Comparison of ENCODE assay signal across 17 cellular contexts in the genomic region with DNA sequence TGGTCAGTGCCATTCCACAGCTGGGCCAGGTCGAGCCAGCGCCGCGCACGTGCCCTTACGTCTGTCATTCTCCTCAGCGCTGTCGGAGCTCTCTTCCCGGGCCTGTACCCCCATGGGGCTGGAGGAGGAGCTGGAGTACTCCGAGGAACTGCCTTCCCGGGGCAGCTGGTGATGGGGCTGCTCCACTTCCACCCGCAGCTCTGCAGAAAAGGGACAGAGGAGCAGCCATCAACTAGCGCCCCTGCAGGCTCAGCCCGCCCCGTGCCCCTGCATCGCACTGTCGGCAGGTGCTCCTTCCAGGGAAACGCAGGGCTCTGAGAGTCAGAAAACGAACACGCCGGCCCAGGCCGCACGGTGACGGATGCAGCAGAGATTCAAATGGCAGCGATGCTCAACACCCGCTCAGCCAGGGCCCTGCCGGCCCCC. TPM values are rescaled to one million over a fixed set of nuclear protein-coding genes. Genes with fewer than 3 reads are reported as not detected.
DNase-seq lines count a peak whose midpoint lies in the region; ATAC-seq, FAIRE-seq and TF ChIP-seq lines count a peak whose summit lies in the region.
"Had no signal": no experiment of that assay in that cellular context is flagged by ENCODE, and none has a peak within 500 bp of the region (broad histone marks: within the 10 kb centered on the region; RNA-seq: fewer than 3 reads in every experiment).

No MANE protein-coding gene starts in this region.

- no peak overlapping the region for H3K56ac ChIP-seq in H1 (replicated peaks; ENCODE audit: insufficient read length, low read depth, low read length)

- H3K9ac ChIP-seq in K562 (ENCODE audit: insufficient read depth in 1 of 2, low read depth in 2 of 2, low read length in 2 of 2), result no peak overlapping the region
- no peak overlapping the region for H3K9ac ChIP-seq in H1 (replicated peaks in 1 of 4; ENCODE audit: extremely low read depth in 1 of 4, low read depth in 3 of 4, low read length in 3 of 4)

- no peak overlapping the region for H3K4me3 ChIP-seq in K562
- H3K4me3 ChIP-seq in H1 (ENCODE audit: extremely low read depth in 1 of 4, insufficient read depth in 2 of 4, low read depth in 3 of 4, low read length in 4 of 4), result no peak overlapping the region
- H3K4me3 ChIP-seq in Peyer's patch, result no peak overlapping the region
- H3K4me3 ChIP-seq: GM12878, HAP-1 had no signal

- H3K18ac ChIP-seq in H1 (ENCODE audit: extremely low read depth, low read length), result no peak overlapping the region

- H3K27me3 ChIP-seq in K562 (ENCODE audit: control insufficient read depth in 2 of 2, insufficient read depth in 2 of 2, low read length in 2 of 2), result no peaks in the 10 kb centered on the region; a peak in 1 of 5 replicates
- no peaks in the 10 kb centered on the region for H3K27me3 ChIP-seq in H1 (replicated peaks in 1 of 4; ENCODE audit: control insufficient read depth in 3 of 4, extremely low read depth in 1 of 4, insufficient read depth in 3 of 4, low read length in 3 of 4)
- H3K27me3 ChIP-seq in Peyer's patch, result no peaks in the 10 kb centered on the region

- H3K4me2 ChIP-seq in K562 (ENCODE audit: insufficient read depth, low read length) (no peak overlapping the region), H1 (ENCODE audit: insufficient read depth in 1 of 2, low read depth in 2 of 2, low read length in 2 of 2) (no peak overlapping the region)

- no peak overlapping the region for H2BK12ac ChIP-seq in H1 (ENCODE audit: low read depth, low read length)

- H4K91ac ChIP-seq in H1 (replicated peaks; ENCODE audit: insufficient read length, low read length), result no peak overlapping the region

- TF ChIP-seq POLR2A in K562 (conservative IDR thresholded peaks at IDR 0.05), result no peak
- no peak for TF ChIP-seq POLR2A in H1 (IDR thresholded peaks at IDR 0.05; ENCODE audit: control extremely low read depth in 1 of 2, low read depth in 2 of 2, low read length in 2 of 2)
- no peak for TF ChIP-seq POLR2A in Peyer's patch (IDR thresholded peaks at IDR 0.05)

- H3K79me1 ChIP-seq in H1 (ENCODE audit: low read depth, low read length), result no peaks in the 10 kb centered on the region; the same call in 1 of the 2 replicates

- H4K5ac ChIP-seq in H1 (ENCODE audit: insufficient read length, low read depth, low read length), result no peak overlapping the region

- POLR2A ChIA-PET in K562 (lab: Yijun Ruan, JAX), result interaction anchor here (0.5 to 1.9 kb wide), 4 partner anchors 12 to 111 kb away, joined by 3 to 9 read pairs (median 4); no protein-coding TSS in a partner anchor
- POLR2A ChIA-PET in H1 (lab: Charles Lee; ENCODE audit: partially characterized antibody), result interaction anchor here (0.8 to 1.3 kb wide), 3 partner anchors 13 to 158 kb away, joined by 3 to 4 read pairs (median 4); no protein-coding TSS in a partner anchor

- BruUV-seq in K562 (replicated peaks; lab: Mats Ljungman, UMichigan), result no TSS peak

- TF ChIP-seq EP300 in K562 (IDR thresholded peaks at IDR 0.05; ENCODE audit: low read length), result no peak
- TF ChIP-seq EP300 in H1 (IDR thresholded peaks at IDR 0.05; ENCODE audit: borderline replicate concordance in 1 of 2, low read depth in 2 of 2, low read length in 2 of 2), result no peak

- H3K4me1 Mint-ChIP-seq in stimulated activated effector memory CD8-positive, alpha-beta T cell treated with anti-CD3 and anti-CD28 coated beads, Interleukin-12 subunit alpha, Interleukin-12 subunit beta, amount 100 ng/mL, for 72 hours, result peaks cover 6% of the 10 kb centered on the region
- H3K4me1 Mint-ChIP-seq: B cell had no signal

- H3K4me1 ChIP-seq in K562 (replicated peaks in 1 of 2; ENCODE audit: control insufficient read depth in 2 of 2, insufficient read depth in 2 of 2, low read length in 2 of 2) (peaks cover 0 to 9% of the 10 kb centered on the region in 2 experiments; a peak in 1 of 5 replicates), H1 (replicated peaks in 1 of 4; ENCODE audit: control insufficient read depth in 3 of 4, insufficient read depth in 4 of 4, low read length in 3 of 4) (no peaks in the 10 kb centered on the region), Peyer's patch (peaks cover 0 to 8% (median 0%) of the 10 kb centered on the region in 4 donors)
- H3K4me1 ChIP-seq: HAP-1 had no signal

- H3K9me3 ChIP-seq in K562 (replicated peaks; ENCODE audit: control insufficient read depth, insufficient read depth, low read depth, low read length), result no peaks in the 10 kb centered on the region
- H3K9me3 ChIP-seq in H1 (ENCODE audit: insufficient read depth in 2 of 2, low read depth in 1 of 2, low read length in 1 of 2), result no peaks in the 10 kb centered on the region
- H3K9me3 ChIP-seq in Peyer's patch, result no peaks in the 10 kb centered on the region
- H3K9me3 ChIP-seq: HAP-1 had no signal

- H3K27ac Mint-ChIP-seq in stimulated activated effector memory CD8-positive, alpha-beta T cell treated with anti-CD3 and anti-CD28 coated beads, Interleukin-12 subunit alpha, Interleukin-12 subunit beta, amount 100 ng/mL, for 72 hours, result peak overlapping the region; percentile 61
- H3K27ac Mint-ChIP-seq: B cell; CD4-positive, alpha-beta T cell had no signal

- intact Hi-C loops in K562 (cut with micrococcal nuclease), result loop anchor here (10.0 kb wide), 1 partner anchor 152 kb away; no protein-coding TSS in a partner anchor

- no peak for TF ChIP-seq RAD21 in K562 (CRISPR knock-in tag; conservative IDR thresholded peaks at IDR 0.05 in 1 of 2, IDR thresholded peaks at IDR 0.05 in 1 of 2)
- no peak for TF ChIP-seq RAD21 in H1 (IDR thresholded peaks at IDR 0.05 in 1 of 2, conservative IDR thresholded peaks at IDR 0.05 in 1 of 2; ENCODE audit: low read depth in 2 of 2, low read length in 2 of 2)

- CTCF ChIA-PET in K562 (lab: Yijun Ruan, JAX; ENCODE audit: low intra/inter-chr PET ratio) (no interaction called here), H1 (lab: Charles Lee; ENCODE audit: partially characterized antibody) (interaction anchor here (0.6 to 2.6 kb wide), 10 partner anchors 9 to 239 kb away, joined by 3 to 11 read pairs (median 3); no protein-coding TSS in a partner anchor)

- TF ChIP-seq CTCF in K562 (IDR thresholded peaks at IDR 0.05 in 2 of 3, conservative IDR thresholded peaks at IDR 0.05 in 1 of 3; ENCODE audit: insufficient read depth in 2 of 3, low read depth in 1 of 3, low read length in 3 of 3) (no peak), H1 (IDR thresholded peaks at IDR 0.05; ENCODE audit: control extremely low read depth in 1 of 3, insufficient read depth in 1 of 3, low read depth in 1 of 3, low read length in 3 of 3) (peak in 2 of 3 experiments; percentile 3; a peak in 1 of 4 replicates), Peyer's patch (IDR thresholded peaks at IDR 0.05) (no peak)

- H3K4me3 Mint-ChIP-seq in stimulated activated effector memory CD8-positive, alpha-beta T cell treated with anti-CD3 and anti-CD28 coated beads, Interleukin-12 subunit alpha, Interleukin-12 subunit beta, amount 100 ng/mL, for 72 hours, result no peak overlapping the region
- H3K4me3 Mint-ChIP-seq: B cell; CD4-positive, alpha-beta T cell had no signal

- H2AFZ ChIP-seq in K562 (ENCODE audit: low read depth, low read length), result no peak overlapping the region
- no peak overlapping the region for H2AFZ ChIP-seq in H1 (ENCODE audit: low read length)

- H4K20me1 ChIP-seq in K562 (replicated peaks; ENCODE audit: control insufficient read depth, insufficient read depth, low read length) (0 out of 2 replicates have a peak, but pooled peaks cover 4% of the 10 kb centered on the region), H1 (replicated peaks in 1 of 2; ENCODE audit: control insufficient read depth in 1 of 2, insufficient read depth in 2 of 2, low read length in 2 of 2) (peaks cover 0 to 5% of the 10 kb centered on the region in 2 experiments)

- H3K9me3 Mint-ChIP-seq in stimulated activated effector memory CD8-positive, alpha-beta T cell treated with anti-CD3 and anti-CD28 coated beads, Interleukin-12 subunit alpha, Interleukin-12 subunit beta, amount 100 ng/mL, for 72 hours, result no peaks in the 10 kb centered on the region
- H3K9me3 Mint-ChIP-seq: CD4-positive, alpha-beta T cell had no signal

- in situ Hi-C loops in K562 (cut with MboI), result no loop called here

- no peaks in the 10 kb centered on the region for H3K23me2 ChIP-seq in H1 (ENCODE audit: low read depth, low read length)

- no peak overlapping the region for H2BK15ac ChIP-seq in H1 (ENCODE audit: low read length)

- DNase-seq in K562 (ENCODE audit: extremely low read depth in 1 of 4, low spot score in 3 of 4), result no peak
- DNase-seq in H1 (ENCODE audit: low read depth in 1 of 2, low spot score in 2 of 2), result no peak
- DNase-seq in mesenteric fat pad (ENCODE audit: low spot score), result peak; percentile 87
- DNase-seq in stimulated activated effector memory CD8-positive, alpha-beta T cell treated with anti-CD3 and anti-CD28 coated beads, Interleukin-12 subunit alpha, Interleukin-12 subunit beta, amount 100 ng/mL, for 72 hours (ENCODE audit: low spot score in 2 of 2), result no peak
- no peak for DNase-seq in NCI-H345 treated with DMSO at 0.1 percent for 48 hours (lab: John Stamatoyannopoulos, UW; ENCODE audit: unreplicated experiment)
- no peak for DNase-seq in Peyer's patch
- DNase-seq in KG1 (lab: John Stamatoyannopoulos, UW), result no peak
- DNase-seq: C1 segment of cervical spinal cord; Calu3; CD4-positive, alpha-beta T cell; DMS 273 treated with DMSO at 0.1 percent for 48 hours; GOT3 had no signal

- H3K14ac ChIP-seq in H1 (ENCODE audit: insufficient read length), result no peak overlapping the region

- no peak overlapping the region for H2AK5ac ChIP-seq in H1 (ENCODE audit: low read depth, low read length)

- H4K8ac ChIP-seq in H1 (ENCODE audit: extremely low read depth, insufficient read depth, low read length), result no peak overlapping the region; the same call in 1 of the 2 replicates

- no peaks in the 10 kb centered on the region for H3K9me1 ChIP-seq in K562 (ENCODE audit: control insufficient read depth, insufficient read depth, low read length)

- no peak overlapping the region for H2BK120ac ChIP-seq in H1 (replicated peaks; ENCODE audit: low read depth, low read length)

- H3K27ac ChIP-seq in K562 (ENCODE audit: extremely low read depth, low read depth, low read length) (no peak overlapping the region), H1 (ENCODE audit: low read depth, low read length) (no peak overlapping the region), Peyer's patch (no peak overlapping the region)

- peaks cover 50% of the 10 kb centered on the region for H3K36me3 Mint-ChIP-seq in stimulated activated effector memory CD8-positive, alpha-beta T cell treated with anti-CD3 and anti-CD28 coated beads, Interleukin-12 subunit alpha, Interleukin-12 subunit beta, amount 100 ng/mL, for 72 hours

- H3K23ac ChIP-seq in H1 (ENCODE audit: insufficient read length), result no peak overlapping the region

- no peak overlapping the region for H2BK5ac ChIP-seq in H1 (ENCODE audit: low read depth, low read length)

- WGBS in K562 (ENCODE audit: insufficient coverage, low coverage, missing lambda C conversion rate), result 90% methylated on average over 22 of the region's 27 CpGs
- 92% methylated on average over 24 of the region's 27 CpGs; no CpG with 5 or more reads in 1 of the 2 experiments for WGBS in H1 (ENCODE audit: extremely low coverage in 1 of 2, insufficient coverage in 1 of 2, insufficient read length in 1 of 2, insufficient replicate concordance in 2 of 2, low coverage in 1 of 2, low lambda C conversion rate in 2 of 2, missing lambda C conversion rate in 1 of 2), 2 experiments

- FAIRE-seq in K562 (lab: Jason Lieb, UNC) (no peak), H1 (lab: Jason Lieb, UNC) (no peak)
- FAIRE-seq: A204.1, GM12878, GM18507 had no signal

- H3K4ac ChIP-seq in H1 (replicated peaks; ENCODE audit: insufficient read length, low read depth, low read length), result no peak overlapping the region

- ATAC-seq in K562, result no peak
- no peak for ATAC-seq in stimulated activated effector memory CD8-positive, alpha-beta T cell treated with anti-CD3 and anti-CD28 coated beads, Interleukin-12 subunit alpha, Interleukin-12 subunit beta, amount 100 ng/mL, for 72 hours
- ATAC-seq: GM12878 had no signal

- no peak overlapping the region for H2BK20ac ChIP-seq in H1 (ENCODE audit: low read length)

- H3K36me3 ChIP-seq in K562 (ENCODE audit: control insufficient read depth, insufficient read depth, low read length) (peaks cover 56% of the 10 kb centered on the region; the same call in 2 of the 3 replicates), H1 (ENCODE audit: control insufficient read depth in 2 of 4, insufficient read depth in 4 of 4, low read length in 3 of 4) (peaks cover 5 to 51% (median 33%) of the 10 kb centered on the region in 4 experiments), Peyer's patch (peaks cover 0 to 89% (median 0%) of the 10 kb centered on the region in 3 donors)

- no peaks in the 10 kb centered on the region for H3K79me2 ChIP-seq in K562 (ENCODE audit: control insufficient read depth, insufficient read depth, low read length)
- H3K79me2 ChIP-seq in H1 (ENCODE audit: control insufficient read depth in 1 of 2, insufficient read depth in 2 of 2, low read length in 2 of 2), result no peaks in the 10 kb centered on the region

RNA-seq across cellular contexts. Expression of gene MAP1LC3B, which starts 20.9 kb away (rescaled TPM):
- total RNA-seq in K562 (2011; cell fraction: chromatin; rRNA removed; ENCODE audit: low replicate concordance), result 39.2 and 55.8 TPM in 2 replicates
- total RNA-seq in K562 (2011; cell fraction: nucleolus; rRNA removed), result 28.3 and 28.9 TPM in 2 replicates
- 49.8 and 99.0 TPM in 2 replicates for total RNA-seq in K562 (2011; cell fraction: nucleoplasm; rRNA removed)
- total RNA-seq in K562 (2014; rRNA removed) (21.3 and 24.9 TPM in 2 replicates), K562 (2014; rRNA removed; fragmentation: Illumina TruSeq; extraction: Trizol) (26.7 and 32.7 TPM in 2 replicates), K562 (2015; rRNA removed; fragmentation: Illumina TruSeq; extraction: Trizol) (16.0 and 16.2 TPM in 2 replicates), K562 (2021) (73.1 and 77.4 TPM in 2 replicates), mesenteric fat pad (78.6 TPM), Peyer's patch (10 to 100 TPM; 38.0 to 50.6 (median 40.7) TPM)
- polyA plus RNA-seq in K562 (2011; rRNA removed) (37.0 and 42.6 TPM in 2 replicates), K562 (2014; fragmentation: Illumina TruSeq; extraction: Trizol) (79.9 and 81.5 TPM in 2 replicates), K562 (2014; fragmentation: Nextera tagmentation; extraction: Ambion mirVana) (10 to 100 TPM; 30.4 to 36.7 TPM), K562 (2014; rRNA removed) (45.5 TPM in 2 replicates), H1 (2011; rRNA removed) (15.4 and 29.5 TPM in 2 replicates)
- 17.6 and 25.2 TPM in 2 replicates for polyA plus RNA-seq in K562 (2011; cell fraction: cytosol; rRNA removed)
- polyA plus RNA-seq in K562 (2011; cell fraction: nucleus; rRNA removed), result 16.4 and 19.9 TPM in 2 replicates
- 57.7 and 110 TPM in 2 replicates for polyA plus RNA-seq in K562 (2012)
- polyA minus RNA-seq in K562 (2011; rRNA and poly(A)+ RNA removed), result 21.9 and 25.6 TPM in 2 replicates
- polyA minus RNA-seq in K562 (2011; cell fraction: cytosol; rRNA and poly(A)+ RNA removed), result 23.5 and 24.3 TPM in 2 replicates
- polyA minus RNA-seq in K562 (2011; cell fraction: nucleus; rRNA and poly(A)+ RNA removed), result 8.3 and 11.6 TPM in 2 replicates
- 47.1 and 48.5 TPM in 2 replicates for total RNA-seq in H1 (2021; fragmentation: NEBNext Ultra II Directional; extraction: Animal tissue kit (Norgen Biotek cat#: 25700))
- polyA plus RNA-seq in H1 (2011; cell fraction: cytosol; rRNA removed), result 19.4 TPM
- 8.9 TPM for polyA plus RNA-seq in H1 (2011; cell fraction: nucleus; rRNA removed)
- 32.1 to 52.5 TPM (median 38.8 TPM) in 4 replicates for polyA plus RNA-seq in H1 (2012, experiment 1 of 2)
- 12.7 TPM for polyA plus RNA-seq in H1 (2012, experiment 2 of 2)
- polyA plus RNA-seq in H1 (2013, experiment 1 of 2), result 33.5 TPM
- 32.1 TPM for polyA plus RNA-seq in H1 (2013, experiment 2 of 2)
- 14.0 and 18.3 TPM in 2 replicates for polyA minus RNA-seq in H1 (2011; rRNA and poly(A)+ RNA removed)
- 17.2 TPM for polyA minus RNA-seq in H1 (2011; cell fraction: cytosol; rRNA and poly(A)+ RNA removed)
- 12.2 TPM for polyA minus RNA-seq in H1 (2011; cell fraction: nucleus; rRNA and poly(A)+ RNA removed)

RNA-seq across cellular contexts. Expression of gene FBXO31, which starts 29.4 kb away (rescaled TPM):
- 50.3 and 100 TPM in 2 replicates for total RNA-seq in K562 (2011; cell fraction: chromatin; rRNA removed; ENCODE audit: low replicate concordance)
- 55.0 and 64.4 TPM in 2 replicates for total RNA-seq in K562 (2011; cell fraction: nucleolus; rRNA removed)
- total RNA-seq in K562 (2011; cell fraction: nucleoplasm; rRNA removed), result 34.9 and 39.5 TPM in 2 replicates
- 18.9 and 20.7 TPM in 2 replicates for total RNA-seq in K562 (2014; rRNA removed)
- 6.7 and 8.1 TPM in 2 replicates for total RNA-seq in K562 (2014; rRNA removed; fragmentation: Illumina TruSeq; extraction: Trizol)
- total RNA-seq in K562 (2015; rRNA removed; fragmentation: Illumina TruSeq; extraction: Trizol), result 10.1 and 10.4 TPM in 2 replicates
- total RNA-seq in K562 (2021), result 28.6 and 33.3 TPM in 2 replicates
- polyA plus RNA-seq in K562 (2011; rRNA removed), result 11.9 and 13.4 TPM in 2 replicates
- 10.3 and 21.0 TPM in 2 replicates for polyA plus RNA-seq in K562 (2011; cell fraction: cytosol; rRNA removed)
- 24.4 and 48.8 TPM in 2 replicates for polyA plus RNA-seq in K562 (2011; cell fraction: nucleus; rRNA removed)
- polyA plus RNA-seq in K562 (2012), result 14.2 and 18.2 TPM in 2 replicates
- 10.9 and 19.1 TPM in 2 replicates for polyA plus RNA-seq in K562 (2014; fragmentation: Illumina TruSeq; extraction: Trizol)
- polyA plus RNA-seq in K562 (2014; fragmentation: Nextera tagmentation; extraction: Ambion mirVana), result under 1 TPM; 0.18 to 0.70 TPM
- 14.0 and 16.0 TPM in 2 replicates for polyA plus RNA-seq in K562 (2014; rRNA removed)
- 12.2 and 15.8 TPM in 2 replicates for polyA minus RNA-seq in K562 (2011; rRNA and poly(A)+ RNA removed)
- 13.6 and 17.8 TPM in 2 replicates for polyA minus RNA-seq in K562 (2011; cell fraction: cytosol; rRNA and poly(A)+ RNA removed)
- 14.0 and 20.2 TPM in 2 replicates for polyA minus RNA-seq in K562 (2011; cell fraction: nucleus; rRNA and poly(A)+ RNA removed)
- 20.7 and 21.6 TPM in 2 replicates for total RNA-seq in H1 (2021; fragmentation: NEBNext Ultra II Directional; extraction: Animal tissue kit (Norgen Biotek cat#: 25700))
- polyA plus RNA-seq in H1 (2011; rRNA removed), result 8.3 and 12.2 TPM in 2 replicates
- polyA plus RNA-seq in H1 (2011; cell fraction: cytosol; rRNA removed), result 9.7 TPM
- polyA plus RNA-seq in H1 (2011; cell fraction: nucleus; rRNA removed), result 20.1 TPM
- 8.1 to 13.1 TPM (median 11.7 TPM) in 4 replicates for polyA plus RNA-seq in H1 (2012, experiment 1 of 2)
- polyA plus RNA-seq in H1 (2012, experiment 2 of 2), result 9.3 TPM
- 8.7 TPM for polyA plus RNA-seq in H1 (2013, experiment 1 of 2)
- 8.0 TPM for polyA plus RNA-seq in H1 (2013, experiment 2 of 2)
- polyA minus RNA-seq in H1 (2011; rRNA and poly(A)+ RNA removed), result 12.2 and 17.5 TPM in 2 replicates
- polyA minus RNA-seq in H1 (2011; cell fraction: cytosol; rRNA and poly(A)+ RNA removed), result 11.9 TPM
- 11.0 TPM for polyA minus RNA-seq in H1 (2011; cell fraction: nucleus; rRNA and poly(A)+ RNA removed)
- total RNA-seq in mesenteric fat pad, result 66.9 TPM
- 100 to 1,000 TPM; 135 to 207 (median 191) TPM for total RNA-seq in Peyer's patch

Comparison
In these comparisons a context has a peak if more than half of its experiments do, and no peak if none do; other contexts are left out.
1. CTCF ChIP-seq: peak in H1 (2 of 3); none in K562 (0 of 3) and Peyer's patch (0 of 6).
2. Of the 49 proteins assayed by ChIP-seq in both K562 and H1: peak only in K562: none; only in H1: CTCF; in both: none; in neither: 48.